ENCODE assay signal across 16 cellular contexts in the genomic region with DNA sequence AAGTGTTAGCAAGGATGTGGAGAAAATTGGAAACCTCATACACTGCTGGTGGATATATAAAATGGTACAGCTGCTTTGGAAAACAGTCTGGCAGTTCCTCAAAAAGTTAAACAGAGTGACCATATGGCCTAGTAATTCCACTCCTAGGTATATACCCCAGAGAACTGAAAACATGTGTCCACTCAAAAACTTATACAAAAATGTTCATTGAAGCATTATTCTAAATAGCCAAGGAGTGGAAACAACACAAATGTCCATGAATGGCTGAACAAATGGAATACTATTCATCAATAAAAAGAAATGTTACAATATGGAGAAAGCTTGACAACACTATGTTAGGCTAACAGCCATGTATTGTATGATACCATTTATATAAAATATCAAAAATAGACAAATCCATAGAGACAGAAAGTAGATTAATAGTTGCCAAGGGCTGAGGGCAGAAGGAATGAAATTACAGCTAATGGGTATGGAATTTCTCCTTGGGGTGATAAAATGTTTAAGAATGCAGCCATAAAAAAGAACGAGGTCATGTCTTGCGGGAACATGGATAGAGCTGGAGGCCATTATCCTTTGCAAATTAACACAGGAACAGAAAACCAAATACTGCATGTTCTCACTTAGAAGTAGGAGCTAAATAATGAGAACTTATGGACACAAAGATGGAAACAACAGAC. TPM values are rescaled to one million over a fixed set of nuclear protein-coding genes. Genes with fewer than 3 reads are reported as not detected.
DNase-seq lines count a peak whose midpoint lies in the region; TF ChIP-seq lines count a peak whose summit lies in the region.
"Had no signal": no experiment of that assay in that cellular context is flagged by ENCODE, and none has a peak within 500 bp of the region (broad histone marks: within the 10 kb centered on the region; RNA-seq: fewer than 3 reads in every experiment).

No MANE protein-coding gene starts in this region.

- H3K27ac Mint-ChIP-seq in Caco-2 (ENCODE audit: unreplicated experiment) = peak overlapping the region; percentile 27
- no peak overlapping the region for H3K27ac Mint-ChIP-seq in activated CD4-positive, alpha-beta T cell treated with anti-CD3 and anti-CD28 coated beads, Interleukin-2, amount 10 ng/mL, durations not matched to agents 24 days and 14 days
- H3K27ac Mint-ChIP-seq: activated naive CD8-positive, alpha-beta T cell treated with anti-CD3 and anti-CD28 coated beads, Interleukin-2, amount 10 ng/mL, durations not matched to agents 7 days and 5 days; memory B cell had no signal

- no peak overlapping the region for H2AK5ac ChIP-seq in mesendoderm (ENCODE audit: low read length)

- no peak overlapping the region for H3K9ac ChIP-seq in mesendoderm (ENCODE audit: low read length)

- no peak overlapping the region for H3K56ac ChIP-seq in mesendoderm (ENCODE audit: low read length)

- H3K4me1 Mint-ChIP-seq in Caco-2 (ENCODE audit: low read depth, unreplicated experiment) = peaks cover 21% of the 10 kb centered on the region
- peaks cover 8% of the 10 kb centered on the region for H3K4me1 Mint-ChIP-seq in activated CD4-positive, alpha-beta T cell treated with anti-CD3 and anti-CD28 coated beads, Interleukin-2, amount 10 ng/mL, durations not matched to agents 24 days and 14 days

- no peak overlapping the region for H2BK5ac ChIP-seq in mesendoderm (ENCODE audit: low read length)

- no peak for TF ChIP-seq POLR2A in testis (IDR thresholded peaks at IDR 0.05)

- H3K36me3 ChIP-seq in Caco-2 (ENCODE audit: control insufficient read depth, insufficient read depth, low read length) (no peaks in the 10 kb centered on the region), mesendoderm (ENCODE audit: control insufficient read depth, insufficient read depth, low read length) (no peaks in the 10 kb centered on the region), testis (ENCODE audit: low read depth, missing control alignments) (no peaks in the 10 kb centered on the region)

- no peak overlapping the region for H3K4me2 ChIP-seq in mesendoderm (ENCODE audit: low read length)

- BruUV-seq in Caco-2 (replicated peaks; lab: Mats Ljungman, UMichigan) = no TSS peak

- no peaks in the 10 kb centered on the region for H3K9me3 Mint-ChIP-seq in Caco-2 (ENCODE audit: unreplicated experiment)
- no peaks in the 10 kb centered on the region for H3K9me3 Mint-ChIP-seq in activated CD4-positive, alpha-beta T cell treated with anti-CD3 and anti-CD28 coated beads, Interleukin-2, amount 10 ng/mL, durations not matched to agents 24 days and 14 days
- H3K9me3 Mint-ChIP-seq: activated naive CD8-positive, alpha-beta T cell treated with anti-CD3 and anti-CD28 coated beads, Interleukin-2, amount 10 ng/mL, durations not matched to agents 7 days and 5 days; memory B cell had no signal

- H3K4ac ChIP-seq in mesendoderm (ENCODE audit: low read depth, low read length) = no peak overlapping the region

- DNase-seq in Caco-2 (no peak), NCI-H524 (lab: John Stamatoyannopoulos, UW) (peak; percentile 40 to 56), cardiac fibroblast (ENCODE audit: low read depth in 2 of 2) (peak; percentile 72 to 76), mesendoderm (peak; percentile 58), testis (no peak), NOMO-1 treated with DMSO at 0.1 percent for 48 hours (lab: John Stamatoyannopoulos, UW; ENCODE audit: unreplicated experiment) (no peak)
- DNase-seq in stimulated activated CD4-positive, alpha-beta T cell treated with anti-CD3 and anti-CD28 coated beads, Interleukin-4, amount 100 ng/mL, for 1 hour = no peak
- DNase-seq in activated CD4-positive, alpha-beta T cell treated with anti-CD3 and anti-CD28 coated beads, Interleukin-2, amount 10 ng/mL, durations not matched to agents 24 days and 14 days = no peak
- DNase-seq: activated naive CD8-positive, alpha-beta T cell treated with anti-CD3 and anti-CD28 coated beads, Interleukin-2, amount 10 ng/mL, durations not matched to agents 7 days and 5 days; C1 segment of cervical spinal cord; GF-D8; hypothalamus; Kasumi-1; stimulated activated CD4-positive, alpha-beta T cell treated with anti-CD3 and anti-CD28 coated beads, Interleukin-4, amount 100 ng/mL, for 4 hours; stimulated activated naive CD8-positive, alpha-beta T cell treated with anti-CD3 and anti-CD28 coated beads, Interleukin-15, Interleukin-2, amounts not matched to agents 100 U/mL and 50 U/mL, for 24 hours had no signal

- H3K4me1 ChIP-seq in Caco-2 = peaks cover 32% of the 10 kb centered on the region
- peaks cover 1% of the 10 kb centered on the region for H3K4me1 ChIP-seq in mesendoderm (ENCODE audit: control insufficient read depth, low read depth, low read length)
- H3K4me1 ChIP-seq in testis = peaks cover 5% of the 10 kb centered on the region

- H2BK15ac ChIP-seq in mesendoderm (replicated peaks; ENCODE audit: low read depth) = no peak overlapping the region

- no peaks in the 10 kb centered on the region for H3K27me3 ChIP-seq in Caco-2 (replicated peaks; ENCODE audit: control insufficient read depth, insufficient read depth, low read length)
- H3K27me3 ChIP-seq in mesendoderm (ENCODE audit: insufficient read depth, low read length, poor library complexity) = no peaks in the 10 kb centered on the region
- H3K27me3 ChIP-seq in testis = no peaks in the 10 kb centered on the region

- no peak overlapping the region for H3K4me3 ChIP-seq in Caco-2 (ENCODE audit: low read depth, low read length)
- no peak overlapping the region for H3K4me3 ChIP-seq in cardiac fibroblast (replicated peaks in 1 of 2; ENCODE audit: low read depth in 2 of 2, low read length in 2 of 2)
- H3K4me3 ChIP-seq in mesendoderm (ENCODE audit: low read length) = no peak overlapping the region
- H3K4me3 ChIP-seq in testis = no peak overlapping the region

- H3K4me3 Mint-ChIP-seq in Caco-2 (ENCODE audit: unreplicated experiment) = no peak overlapping the region
- H3K4me3 Mint-ChIP-seq in activated CD4-positive, alpha-beta T cell treated with anti-CD3 and anti-CD28 coated beads, Interleukin-2, amount 10 ng/mL, durations not matched to agents 24 days and 14 days = no peak overlapping the region
- H3K4me3 Mint-ChIP-seq: activated naive CD8-positive, alpha-beta T cell treated with anti-CD3 and anti-CD28 coated beads, Interleukin-2, amount 10 ng/mL, durations not matched to agents 7 days and 5 days; memory B cell had no signal

- H3K27me3 Mint-ChIP-seq in Caco-2 (ENCODE audit: insufficient read depth, unreplicated experiment) = no peaks in the 10 kb centered on the region
- H3K27me3 Mint-ChIP-seq in activated CD4-positive, alpha-beta T cell treated with anti-CD3 and anti-CD28 coated beads, Interleukin-2, amount 10 ng/mL, durations not matched to agents 24 days and 14 days = peaks cover 23% of the 10 kb centered on the region
- H3K27me3 Mint-ChIP-seq: memory B cell had no signal

- H3K9me3 ChIP-seq in Caco-2 (no peaks in the 10 kb centered on the region), testis (no peaks in the 10 kb centered on the region)

- no peaks in the 10 kb centered on the region for H3K79me1 ChIP-seq in mesendoderm (ENCODE audit: low read length)

- H3K27ac ChIP-seq in mesendoderm (ENCODE audit: low read depth, low read length) = no peak overlapping the region
- no peak overlapping the region for H3K27ac ChIP-seq in testis

- TF ChIP-seq CTCF in Caco-2 (IDR thresholded peaks at IDR 0.05; ENCODE audit: insufficient read depth in 1 of 2, low read depth in 1 of 2, low read length in 1 of 2, severe bottlenecking in 1 of 2, unreplicated experiment in 1 of 2) = no peak
- TF ChIP-seq CTCF in cardiac fibroblast (IDR thresholded peaks at IDR 0.05; ENCODE audit: low read depth, low read length) = no peak
- no peak for TF ChIP-seq CTCF in testis (IDR thresholded peaks at IDR 0.05)

- intact Hi-C loops in Caco-2 (cut with micrococcal nuclease; ENCODE audit: unreplicated experiment) (no loop called here), testis (cut with DNase I; ENCODE audit: low total_unique reads) (no loop called here)
- intact Hi-C loops in activated CD4-positive, alpha-beta T cell treated with anti-CD3 and anti-CD28 coated beads, Interleukin-2, amount 10 ng/mL, durations not matched to agents 24 days and 14 days (cut with micrococcal nuclease) = no loop called here

- H3K36me3 Mint-ChIP-seq in Caco-2 (ENCODE audit: insufficient read depth, unreplicated experiment) = peaks cover 12% of the 10 kb centered on the region
- H3K36me3 Mint-ChIP-seq in activated CD4-positive, alpha-beta T cell treated with anti-CD3 and anti-CD28 coated beads, Interleukin-2, amount 10 ng/mL, durations not matched to agents 24 days and 14 days (ENCODE audit: low read depth) = no peaks in the 10 kb centered on the region
- H3K36me3 Mint-ChIP-seq: activated naive CD8-positive, alpha-beta T cell treated with anti-CD3 and anti-CD28 coated beads, Interleukin-2, amount 10 ng/mL, durations not matched to agents 7 days and 5 days; memory B cell had no signal

- no CpG with 5 or more reads among the region's 2 CpGs for WGBS in mesendoderm (ENCODE audit: extremely low coverage, insufficient coverage, low lambda C conversion rate)
- 49 to 68% methylated on average over 2 of the region's 2 CpGs for WGBS in testis, 2 donors

- H3K79me2 ChIP-seq in mesendoderm (ENCODE audit: control insufficient read depth, insufficient read depth, low read length) = no peaks in the 10 kb centered on the region

- no peak overlapping the region for H3K23ac ChIP-seq in mesendoderm (ENCODE audit: low read length)

- POLR2A ChIA-PET in Caco-2 (lab: Charles Lee) = no interaction called here

- CTCF ChIA-PET in Caco-2 (lab: Charles Lee) = no interaction called here

- H4K8ac ChIP-seq in mesendoderm (ENCODE audit: low read depth, low read length) = no peak overlapping the region

- H3K18ac ChIP-seq in mesendoderm (ENCODE audit: low read length) = no peak overlapping the region

- H2BK120ac ChIP-seq in mesendoderm (ENCODE audit: low read depth, low read length) = no peak overlapping the region

- no peak overlapping the region for H4K5ac ChIP-seq in mesendoderm (ENCODE audit: low read length)

RNA-seq across cellular contexts. Expression of a gene that starts 33.6 kb away (rescaled TPM):
- total RNA-seq in Caco-2 (2022) = 1.8 and 2.3 TPM in 2 replicates
- 1.7 TPM for polyA plus RNA-seq in mesendoderm (2013, experiment 1 of 2)
- 1.2 TPM for polyA plus RNA-seq in mesendoderm (2013, experiment 2 of 2)
- 1 to 10 TPM; 3.8 to 4.1 TPM for total RNA-seq in testis
- polyA plus RNA-seq in testis (ENCODE audit: insufficient read depth, low read depth, low replicate concordance) = 16.2 TPM
- not detected in 2 replicates for total RNA-seq in activated CD4-positive, alpha-beta T cell treated with anti-CD3 and anti-CD28 coated beads, Interleukin-2, amount 10 ng/mL, durations not matched to agents 24 days and 14 days

RNA-seq across cellular contexts. Expression of a gene that starts 53.5 kb away (rescaled TPM):
- 61.7 and 63.3 TPM in 2 replicates for total RNA-seq in Caco-2 (2022)
- 6.0 TPM for polyA plus RNA-seq in mesendoderm (2013, experiment 1 of 2)
- 5.6 TPM for polyA plus RNA-seq in mesendoderm (2013, experiment 2 of 2)
- 10 to 100 TPM; 80.4 to 95.0 TPM for total RNA-seq in testis
- 31.4 TPM for polyA plus RNA-seq in testis (ENCODE audit: insufficient read depth, low read depth, low replicate concordance)
- 17.9 and 20.7 TPM in 2 replicates for total RNA-seq in activated CD4-positive, alpha-beta T cell treated with anti-CD3 and anti-CD28 coated beads, Interleukin-2, amount 10 ng/mL, durations not matched to agents 24 days and 14 days

Comparison
In these comparisons a context has a peak if more than half of its experiments do, and no peak if none do; other contexts are left out.
1. DNase-seq: peak in NCI-H524 (2 of 2), cardiac fibroblast (2 of 2) and mesendoderm (single experiment); none in Caco-2 (0 of 2), stimulated activated CD4-positive, alpha-beta T cell treated with anti-CD3 and anti-CD28 coated beads, Interleukin-4, amount 100 ng/mL, for 1 hour (single experiment), testis (single experiment), activated CD4-positive, alpha-beta T cell treated with anti-CD3 and anti-CD28 coated beads, Interleukin-2, amount 10 ng/mL, durations not matched to agents 24 days and 14 days (single experiment) and NOMO-1 treated with DMSO at 0.1 percent for 48 hours (single experiment).